33 cellular contexts compared by ENCODE assay signal in genomic region chr14:45204241-45204640, GRCh38.
"Had no signal": no experiment of that assay in that cellular context is flagged by ENCODE, and none has a peak within 500 bp of the region (broad histone marks: within the 10 kb centered on the region; RNA-seq: fewer than 3 reads in every experiment).

No MANE protein-coding gene starts in this region.

- DNase-seq: activated CD4-positive, alpha-beta T cell treated with anti-CD3 and anti-CD28 coated beads, Interleukin-2, amount 10 ng/mL, durations not matched to agents 24 days and 14 days; activated CD4-positive, alpha-beta T cell treated with anti-CD3 and anti-CD28 coated beads, Interleukin-2, amount 50 U/mL, for 48 hours; activated CD8-positive, alpha-beta T cell treated with anti-CD3 and anti-CD28 coated beads, Interleukin-2, amount 10 ng/mL, durations not matched to agents 7 days and 5 days; activated gamma-delta T cell treated with Interleukin-2 at 50 U/mL for 16 hours; activated naive CD4-positive, alpha-beta T cell treated with anti-CD3 and anti-CD28 coated beads for 36 hours; activated naive CD8-positive, alpha-beta T cell treated with anti-CD3 and anti-CD28 coated beads for 36 hours; activated T-cell treated with anti-CD3 and anti-CD28 coated beads, Interleukin-2, amount 50 U/mL, for 24 hours; amniotic stem cell; aorta; brain microvascular endothelial cell; Kasumi-1; KBM-7; MG63; NCI-H1092 treated with DMSO at 0.1 percent for 48 hours; NCI-H1417; NCI-H146; NCI-H187; NCI-H2029 treated with DMSO at 0.1 percent for 48 hours; NCI-H2107; NCI-H2171; NCI-H446; NCI-H510A treated with DMSO at 0.1 percent for 48 hours; NCI-H526 treated with DMSO at 0.1 percent for 48 hours; NCI-H774; PC-3; Peyer's patch; SW 1271; T-helper 1 cell; T-helper 2 cell; T-helper 9 cell had no signal

- H3K27me3 Mint-ChIP-seq: activated CD4-positive, alpha-beta T cell treated with anti-CD3 and anti-CD28 coated beads, Interleukin-2, amount 10 ng/mL, durations not matched to agents 24 days and 14 days; activated naive CD8-positive, alpha-beta T cell treated with anti-CD3 and anti-CD28 coated beads for 36 hours; activated T-cell treated with anti-CD3 and anti-CD28 coated beads, Interleukin-2, amount 50 U/mL, for 24 hours; central memory CD8-positive, alpha-beta T cell had no signal

- H3K27ac Mint-ChIP-seq: activated CD4-positive, alpha-beta T cell treated with anti-CD3 and anti-CD28 coated beads, Interleukin-2, amount 10 ng/mL, durations not matched to agents 24 days and 14 days; activated CD8-positive, alpha-beta T cell treated with anti-CD3 and anti-CD28 coated beads, Interleukin-2, amount 10 ng/mL, durations not matched to agents 7 days and 5 days; activated naive CD4-positive, alpha-beta T cell treated with anti-CD3 and anti-CD28 coated beads for 36 hours; activated naive CD8-positive, alpha-beta T cell treated with anti-CD3 and anti-CD28 coated beads for 36 hours; activated T-cell treated with anti-CD3 and anti-CD28 coated beads, Interleukin-2, amount 50 U/mL, for 24 hours; activated T-helper 2 cell treated with anti-CD3 and anti-CD28 coated beads, Interferon-gamma antibody, Interleukin-2, Interleukin-4, amounts not matched to agents 10 μg/mL and 5 μg/mL and 100 μg/mL, durations not matched to agents 14 hours and 24 hours and 36 hours had no signal

- H3K9me3 Mint-ChIP-seq: activated CD4-positive, alpha-beta T cell treated with anti-CD3 and anti-CD28 coated beads, Interleukin-2, amount 10 ng/mL, durations not matched to agents 24 days and 14 days; activated naive CD4-positive, alpha-beta T cell treated with anti-CD3 and anti-CD28 coated beads for 36 hours; activated naive CD8-positive, alpha-beta T cell treated with anti-CD3 and anti-CD28 coated beads for 36 hours; activated T-cell treated with anti-CD3 and anti-CD28 coated beads, Interleukin-2, amount 50 U/mL, for 24 hours; activated T-helper 2 cell treated with anti-CD3 and anti-CD28 coated beads, Interferon-gamma antibody, Interleukin-2, Interleukin-4, amounts not matched to agents 10 μg/mL and 5 μg/mL and 100 μg/mL, durations not matched to agents 14 hours and 24 hours and 36 hours; central memory CD8-positive, alpha-beta T cell had no signal

- H3K4me1 Mint-ChIP-seq: central memory CD8-positive, alpha-beta T cell had no signal

- ATAC-seq: activated CD8-positive, alpha-beta T cell treated with anti-CD3 and anti-CD28 coated beads, Interleukin-2, amount 10 ng/mL, durations not matched to agents 7 days and 5 days; PC-3; Right ventricle myocardium inferior had no signal

- H3K4me3 Mint-ChIP-seq: activated CD4-positive, alpha-beta T cell treated with anti-CD3 and anti-CD28 coated beads, Interleukin-2, amount 10 ng/mL, durations not matched to agents 24 days and 14 days; activated CD8-positive, alpha-beta T cell treated with anti-CD3 and anti-CD28 coated beads, Interleukin-2, amount 10 ng/mL, durations not matched to agents 7 days and 5 days; activated naive CD4-positive, alpha-beta T cell treated with anti-CD3 and anti-CD28 coated beads for 36 hours; activated naive CD8-positive, alpha-beta T cell treated with anti-CD3 and anti-CD28 coated beads for 36 hours; activated T-cell treated with anti-CD3 and anti-CD28 coated beads, Interleukin-2, amount 50 U/mL, for 24 hours; central memory CD8-positive, alpha-beta T cell had no signal
